In the genomic region with DNA sequence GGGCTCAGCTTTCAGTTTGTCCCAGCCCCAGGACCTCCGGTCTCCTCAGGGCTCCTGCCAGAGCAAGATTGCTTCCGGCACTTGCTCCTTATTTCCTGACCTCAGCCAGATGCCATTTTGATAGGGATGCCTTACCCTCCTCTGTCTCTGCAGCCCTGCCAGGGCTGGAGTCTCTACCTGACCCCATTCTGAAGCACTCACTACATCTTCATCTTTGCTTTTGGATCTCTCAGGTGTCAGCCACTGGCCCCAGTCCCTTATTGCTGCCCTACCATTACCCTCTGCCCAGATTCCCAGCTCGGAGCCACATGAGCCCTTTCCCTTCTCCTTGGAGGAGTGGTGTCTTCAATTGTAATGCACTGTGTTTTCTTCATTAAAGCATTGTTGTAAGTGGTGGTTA, we compare ENCODE assay signal across 17 cellular contexts.
"Had no signal": no experiment of that assay in that cellular context is flagged by ENCODE, and none has a peak within 500 bp of the region (broad histone marks: within the 10 kb centered on the region; RNA-seq: fewer than 3 reads in every experiment).

No MANE protein-coding gene starts in this region.

- H3K27ac ChIP-seq: cardiac muscle cell, colonic mucosa, foreskin keratinocyte, heart left ventricle, left ventricle myocardium inferior, tibial artery, uterus had no signal

- ATAC-seq: foreskin keratinocyte; heart left ventricle; mucosa of descending colon; naive thymus-derived CD4-positive, alpha-beta T cell; SK-N-SH treated with all-trans-retinoic acid at 6 μM for 48 hours; stimulated activated naive B cell treated with anti-CD40 and anti-IgM and Interleukin-4, amounts not matched to agents 10 μg/mL and 1 μg/mL and 100 μg/mL, for 72 hours had no signal

- H3K4me1 Mint-ChIP-seq: activated CD4-positive, alpha-beta T cell treated with anti-CD3 and anti-CD28 coated beads, Interleukin-2, amount 10 ng/mL, durations not matched to agents 7 days and 5 days had no signal

- H3K27ac Mint-ChIP-seq: activated CD4-positive, alpha-beta T cell treated with anti-CD3 and anti-CD28 coated beads, Interleukin-2, amount 10 ng/mL, durations not matched to agents 7 days and 5 days; naive thymus-derived CD4-positive, alpha-beta T cell; stimulated activated naive B cell treated with anti-CD40 and anti-IgM and Interleukin-4, amounts not matched to agents 10 μg/mL and 1 μg/mL and 100 μg/mL, for 72 hours; T-helper 1 cell treated with Interleukin-12 subunit alpha and Interleukin-12 subunit beta and Interleukin-4 antibody, amounts not matched to agents 30 μg/mL and 1 μg/mL, for 36 hours had no signal

- H3K27me3 ChIP-seq: cardiac muscle cell, colonic mucosa, foreskin keratinocyte, heart left ventricle, tibial artery, uterus had no signal

- H3K4me3 Mint-ChIP-seq: activated CD4-positive, alpha-beta T cell treated with anti-CD3 and anti-CD28 coated beads, Interleukin-2, amount 10 ng/mL, durations not matched to agents 7 days and 5 days; naive thymus-derived CD4-positive, alpha-beta T cell; stimulated activated naive B cell treated with anti-CD40 and anti-IgM and Interleukin-4, amounts not matched to agents 10 μg/mL and 1 μg/mL and 100 μg/mL, for 72 hours; T-helper 1 cell treated with Interleukin-12 subunit alpha and Interleukin-12 subunit beta and Interleukin-4 antibody, amounts not matched to agents 30 μg/mL and 1 μg/mL, for 36 hours had no signal

- H3K36me3 ChIP-seq: cardiac muscle cell, colonic mucosa, heart left ventricle, left ventricle myocardium inferior, tibial artery, uterus had no signal

- H3K4me3 ChIP-seq: cardiac muscle cell, colonic mucosa, heart left ventricle, left ventricle myocardium inferior, mucosa of descending colon, tibial artery, uterus had no signal

- H3K4me1 ChIP-seq: colonic mucosa, left ventricle myocardium inferior, tibial artery, uterus had no signal

- H3K9me3 Mint-ChIP-seq: activated CD4-positive, alpha-beta T cell treated with anti-CD3 and anti-CD28 coated beads, Interleukin-2, amount 10 ng/mL, durations not matched to agents 7 days and 5 days; stimulated activated naive B cell treated with anti-CD40 and anti-IgM and Interleukin-4, amounts not matched to agents 10 μg/mL and 1 μg/mL and 100 μg/mL, for 72 hours; T-helper 1 cell treated with Interleukin-12 subunit alpha and Interleukin-12 subunit beta and Interleukin-4 antibody, amounts not matched to agents 30 μg/mL and 1 μg/mL, for 36 hours had no signal

- H3K36me3 Mint-ChIP-seq: stimulated activated naive B cell treated with anti-CD40 and anti-IgM and Interleukin-4, amounts not matched to agents 10 μg/mL and 1 μg/mL and 100 μg/mL, for 72 hours had no signal

- DNase-seq: activated CD4-positive, alpha-beta T cell treated with anti-CD3 and anti-CD28 coated beads, Interleukin-2, amount 10 ng/mL, durations not matched to agents 7 days and 5 days; activated CD4-positive, CD25-positive, alpha-beta regulatory T cell; activated naive CD4-positive, alpha-beta T cell treated with Interleukin-2 at 50 U/mL for 16 hours; colonic mucosa; effector CD8-positive, alpha-beta T cell; foreskin keratinocyte; heart left ventricle; left ventricle myocardium inferior; mucosa of descending colon; naive thymus-derived CD4-positive, alpha-beta T cell; posterior cingulate gyrus; stimulated activated naive B cell treated with anti-CD40 and anti-IgM and Interleukin-4, amounts not matched to agents 10 μg/mL and 1 μg/mL and 100 μg/mL, for 72 hours; tibial artery; uterus had no signal
